ENCODE assay signal across 9 cellular contexts in the genomic region with DNA sequence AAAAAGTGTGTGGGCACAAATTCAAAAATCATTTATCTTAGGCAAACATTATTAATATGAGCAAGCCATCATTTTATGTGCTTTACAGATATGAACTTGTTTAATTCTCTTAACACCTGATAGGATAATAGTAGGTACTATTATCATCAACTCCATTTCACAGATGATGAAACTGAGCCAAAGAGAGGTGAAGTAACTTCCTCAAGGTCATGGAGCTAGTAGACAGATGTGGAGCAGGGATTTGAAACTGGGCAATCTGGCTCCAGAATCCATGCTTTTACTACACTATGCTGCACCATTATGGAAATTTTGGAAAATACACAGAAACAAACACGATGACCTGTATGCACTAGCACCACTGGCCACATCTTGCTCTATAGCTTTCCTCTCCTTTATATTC. TPM values are rescaled to one million over a fixed set of nuclear protein-coding genes. Genes with fewer than 3 reads are reported as not detected.
A peak's percentile ranks its signal among the peaks of the same experiment; 100 is the strongest.
DNase-seq lines count a peak whose midpoint lies in the region; TF ChIP-seq lines count a peak whose summit lies in the region.
"Had no signal": no experiment of that assay in that cellular context is flagged by ENCODE, and none has a peak within 500 bp of the region (broad histone marks: within the 10 kb centered on the region; RNA-seq: fewer than 3 reads in every experiment).

No MANE protein-coding gene starts in this region.

- H3K27ac ChIP-seq in dorsolateral prefrontal cortex (peak overlapping the region in 55 of 59 donors; percentile 43 to 91 (median 84)), caudate nucleus (ENCODE audit: low read depth, low read length) (no peak overlapping the region)

- H3K4me3 ChIP-seq in Caco-2 (ENCODE audit: low read depth, low read length) (peak overlapping the region; percentile 34), dorsolateral prefrontal cortex (peak overlapping the region in 57 of 59 donors; percentile 48 to 89 (median 75))

- no peak for DNase-seq in Caco-2
- DNase-seq in Kasumi-1 (lab: John Stamatoyannopoulos, UW) = peak; percentile 20 to 26
- no peak for DNase-seq in dorsolateral prefrontal cortex
- DNase-seq in progenitor cell of endocrine pancreas (ENCODE audit: low spot score, unreplicated experiment) = no peak
- no peak for DNase-seq in caudate nucleus (lab: John Stamatoyannopoulos, UW)
- no peak for DNase-seq in activated T-helper 1 cell treated with anti-CD3 and anti-CD28 coated beads, Interleukin-12 subunit alpha, Interleukin-12 subunit beta, Interleukin-2, Interleukin-4 antibody, amounts not matched to agents 30 ng/mL and 10 ng/mL and 1 ng/mL, durations not matched to agents 14 hours and 24 hours and 36 hours (ENCODE audit: low spot score)
- DNase-seq in kidney tubule cell (ENCODE audit: low spot score) = no peak
- no peak for DNase-seq in GDM1 (lab: John Stamatoyannopoulos, UW)
- DNase-seq: foreskin melanocyte had no signal

- no peaks in the 10 kb centered on the region for H3K36me3 Mint-ChIP-seq in Caco-2 (ENCODE audit: insufficient read depth, unreplicated experiment)
- H3K36me3 Mint-ChIP-seq in progenitor cell of endocrine pancreas (ENCODE audit: insufficient read depth) = no peaks in the 10 kb centered on the region
- peaks cover 3% of the 10 kb centered on the region for H3K36me3 Mint-ChIP-seq in activated T-helper 1 cell treated with anti-CD3 and anti-CD28 coated beads, Interleukin-12 subunit alpha, Interleukin-12 subunit beta, Interleukin-2, Interleukin-4 antibody, amounts not matched to agents 30 ng/mL and 10 ng/mL and 1 ng/mL, durations not matched to agents 14 hours and 24 hours and 36 hours (ENCODE audit: low read depth)

- no peaks in the 10 kb centered on the region for H3K4me1 ChIP-seq in Caco-2

- intact Hi-C loops in Caco-2 (cut with micrococcal nuclease; ENCODE audit: unreplicated experiment) (no loop called here), dorsolateral prefrontal cortex (cut with DNase I) (loop anchor here (5.0 to 10.0 kb wide), 3 partner anchors 48 to 163 kb away; a partner anchor contains a TSS)
- intact Hi-C loops in activated T-helper 1 cell treated with anti-CD3 and anti-CD28 coated beads, Interleukin-12 subunit alpha, Interleukin-12 subunit beta, Interleukin-2, Interleukin-4 antibody, amounts not matched to agents 30 ng/mL and 10 ng/mL and 1 ng/mL, durations not matched to agents 14 hours and 24 hours and 36 hours (cut with micrococcal nuclease) = loop anchor here (2.0 kb wide), 1 partner anchor 392 kb away; a partner anchor contains a TSS

- H3K4me1 Mint-ChIP-seq in Caco-2 (ENCODE audit: low read depth, unreplicated experiment) (no peaks in the 10 kb centered on the region), progenitor cell of endocrine pancreas (ENCODE audit: low read depth) (no peaks in the 10 kb centered on the region)
- H3K4me1 Mint-ChIP-seq in activated T-helper 1 cell treated with anti-CD3 and anti-CD28 coated beads, Interleukin-12 subunit alpha, Interleukin-12 subunit beta, Interleukin-2, Interleukin-4 antibody, amounts not matched to agents 30 ng/mL and 10 ng/mL and 1 ng/mL, durations not matched to agents 14 hours and 24 hours and 36 hours (ENCODE audit: low read depth) = peaks cover 15% of the 10 kb centered on the region

- no peak overlapping the region for H3K27ac Mint-ChIP-seq in Caco-2 (ENCODE audit: unreplicated experiment)
- no peak overlapping the region for H3K27ac Mint-ChIP-seq in progenitor cell of endocrine pancreas
- no peak overlapping the region for H3K27ac Mint-ChIP-seq in activated T-helper 1 cell treated with anti-CD3 and anti-CD28 coated beads, Interleukin-12 subunit alpha, Interleukin-12 subunit beta, Interleukin-2, Interleukin-4 antibody, amounts not matched to agents 30 ng/mL and 10 ng/mL and 1 ng/mL, durations not matched to agents 14 hours and 24 hours and 36 hours

- H3K27me3 Mint-ChIP-seq in Caco-2 (ENCODE audit: insufficient read depth, unreplicated experiment) = no peaks in the 10 kb centered on the region
- no peaks in the 10 kb centered on the region for H3K27me3 Mint-ChIP-seq in progenitor cell of endocrine pancreas
- H3K27me3 Mint-ChIP-seq in activated T-helper 1 cell treated with anti-CD3 and anti-CD28 coated beads, Interleukin-12 subunit alpha, Interleukin-12 subunit beta, Interleukin-2, Interleukin-4 antibody, amounts not matched to agents 30 ng/mL and 10 ng/mL and 1 ng/mL, durations not matched to agents 14 hours and 24 hours and 36 hours (ENCODE audit: insufficient read depth) = no peaks in the 10 kb centered on the region

- POLR2A ChIA-PET in Caco-2 (lab: Charles Lee) = interaction anchor here (1.4 to 2.0 kb wide), 2 partner anchors 58 to 96 kb away, joined by 5 to 14 read pairs; a partner anchor contains a TSS

- TF ChIP-seq CTCF in Caco-2 (IDR thresholded peaks at IDR 0.05; ENCODE audit: insufficient read depth in 1 of 2, low read depth in 1 of 2, low read length in 1 of 2, severe bottlenecking in 1 of 2, unreplicated experiment in 1 of 2) = no peak
- TF ChIP-seq CTCF in dorsolateral prefrontal cortex (IDR thresholded peaks at IDR 0.05 in 54 of 56, conservative IDR thresholded peaks at IDR 0.05 in 2 of 56; ENCODE audit: low read depth in 1 of 56, partially characterized antibody in 56 of 56) = no peak
- TF ChIP-seq CTCF in progenitor cell of endocrine pancreas (IDR thresholded peaks at IDR 0.05; ENCODE audit: unreplicated experiment) = no peak

- H3K9me3 Mint-ChIP-seq in Caco-2 (ENCODE audit: unreplicated experiment) (no peaks in the 10 kb centered on the region), progenitor cell of endocrine pancreas (ENCODE audit: low read depth) (peaks cover 25% of the 10 kb centered on the region)
- H3K9me3 Mint-ChIP-seq in activated T-helper 1 cell treated with anti-CD3 and anti-CD28 coated beads, Interleukin-12 subunit alpha, Interleukin-12 subunit beta, Interleukin-2, Interleukin-4 antibody, amounts not matched to agents 30 ng/mL and 10 ng/mL and 1 ng/mL, durations not matched to agents 14 hours and 24 hours and 36 hours = no peaks in the 10 kb centered on the region

- H3K27me3 ChIP-seq in Caco-2 (replicated peaks; ENCODE audit: control insufficient read depth, insufficient read depth, low read length) = no peaks in the 10 kb centered on the region
- peaks cover 0 to 33% (median 0%) of the 10 kb centered on the region in 45 donors for H3K27me3 ChIP-seq in dorsolateral prefrontal cortex

- H3K36me3 ChIP-seq in Caco-2 (ENCODE audit: control insufficient read depth, insufficient read depth, low read length) = no peaks in the 10 kb centered on the region

- CTCF ChIA-PET in Caco-2 (lab: Charles Lee) = interaction anchor here (1.4 kb wide), 1 partner anchor 97 kb away, joined by 3 read pairs; a partner anchor contains a TSS

- BruUV-seq in Caco-2 (replicated peaks; lab: Mats Ljungman, UMichigan) = no TSS peak

- no peaks in the 10 kb centered on the region for H3K9me3 ChIP-seq in Caco-2

- H3K4me3 Mint-ChIP-seq in Caco-2 (ENCODE audit: unreplicated experiment) (no peak overlapping the region), progenitor cell of endocrine pancreas (ENCODE audit: low read depth) (peak overlapping the region; percentile 14)
- H3K4me3 Mint-ChIP-seq in activated T-helper 1 cell treated with anti-CD3 and anti-CD28 coated beads, Interleukin-12 subunit alpha, Interleukin-12 subunit beta, Interleukin-2, Interleukin-4 antibody, amounts not matched to agents 30 ng/mL and 10 ng/mL and 1 ng/mL, durations not matched to agents 14 hours and 24 hours and 36 hours = no peak overlapping the region

RNA-seq across cellular contexts. Expression of a gene that starts 1.0 kb away (rescaled TPM):
- total RNA-seq in Caco-2 (2022) (11.7 and 12.2 TPM in 2 replicates), dorsolateral prefrontal cortex (10 to 100 TPM in 107 of 120 experiments, 1 to 10 TPM in 13; 8.5 to 21.1 (median 13.4) TPM), progenitor cell of endocrine pancreas (19.0 and 22.5 TPM in 2 replicates)
- total RNA-seq in activated T-helper 1 cell treated with anti-CD3 and anti-CD28 coated beads, Interleukin-12 subunit alpha, Interleukin-12 subunit beta, Interleukin-2, Interleukin-4 antibody, amounts not matched to agents 30 ng/mL and 10 ng/mL and 1 ng/mL, durations not matched to agents 14 hours and 24 hours and 36 hours = 10.2 and 13.3 TPM in 2 replicates

RNA-seq across cellular contexts. Expression of a gene that starts 48.8 kb away (rescaled TPM):
- total RNA-seq in Caco-2 (2022) (2.2 and 2.5 TPM in 2 replicates), dorsolateral prefrontal cortex (10 to 100 TPM; 18.0 to 36.4 (median 27.1) TPM), progenitor cell of endocrine pancreas (19.4 and 21.1 TPM in 2 replicates)
- 0.26 and 0.29 TPM in 2 replicates for total RNA-seq in activated T-helper 1 cell treated with anti-CD3 and anti-CD28 coated beads, Interleukin-12 subunit alpha, Interleukin-12 subunit beta, Interleukin-2, Interleukin-4 antibody, amounts not matched to agents 30 ng/mL and 10 ng/mL and 1 ng/mL, durations not matched to agents 14 hours and 24 hours and 36 hours

RNA-seq across cellular contexts. Expression of a gene that starts 58.3 kb away (rescaled TPM):
- 9.7 and 10.2 TPM in 2 replicates for total RNA-seq in Caco-2 (2022)
- under 1 TPM in 19 of 120 experiments, not detected in 101; 0.10 to 0.44 (median 0.15) TPM for total RNA-seq in dorsolateral prefrontal cortex
- 4.8 and 5.6 TPM in 2 replicates for total RNA-seq in progenitor cell of endocrine pancreas
- total RNA-seq in activated T-helper 1 cell treated with anti-CD3 and anti-CD28 coated beads, Interleukin-12 subunit alpha, Interleukin-12 subunit beta, Interleukin-2, Interleukin-4 antibody, amounts not matched to agents 30 ng/mL and 10 ng/mL and 1 ng/mL, durations not matched to agents 14 hours and 24 hours and 36 hours = 7.4 and 7.5 TPM in 2 replicates

Comparison
In these comparisons a context has a peak if more than half of its experiments do, and no peak if none do; other contexts are left out.
1. DNase-seq: peak in Kasumi-1 (2 of 2); none in Caco-2 (0 of 2), dorsolateral prefrontal cortex (0 of 10), progenitor cell of endocrine pancreas (single experiment), caudate nucleus (0 of 61), activated T-helper 1 cell treated with anti-CD3 and anti-CD28 coated beads, Interleukin-12 subunit alpha, Interleukin-12 subunit beta, Interleukin-2, Interleukin-4 antibody, amounts not matched to agents 30 ng/mL and 10 ng/mL and 1 ng/mL, durations not matched to agents 14 hours and 24 hours and 36 hours (single experiment), kidney tubule cell (single experiment) and GDM1 (single experiment).